20 cellular contexts compared by ENCODE assay signal in the genomic region with DNA sequence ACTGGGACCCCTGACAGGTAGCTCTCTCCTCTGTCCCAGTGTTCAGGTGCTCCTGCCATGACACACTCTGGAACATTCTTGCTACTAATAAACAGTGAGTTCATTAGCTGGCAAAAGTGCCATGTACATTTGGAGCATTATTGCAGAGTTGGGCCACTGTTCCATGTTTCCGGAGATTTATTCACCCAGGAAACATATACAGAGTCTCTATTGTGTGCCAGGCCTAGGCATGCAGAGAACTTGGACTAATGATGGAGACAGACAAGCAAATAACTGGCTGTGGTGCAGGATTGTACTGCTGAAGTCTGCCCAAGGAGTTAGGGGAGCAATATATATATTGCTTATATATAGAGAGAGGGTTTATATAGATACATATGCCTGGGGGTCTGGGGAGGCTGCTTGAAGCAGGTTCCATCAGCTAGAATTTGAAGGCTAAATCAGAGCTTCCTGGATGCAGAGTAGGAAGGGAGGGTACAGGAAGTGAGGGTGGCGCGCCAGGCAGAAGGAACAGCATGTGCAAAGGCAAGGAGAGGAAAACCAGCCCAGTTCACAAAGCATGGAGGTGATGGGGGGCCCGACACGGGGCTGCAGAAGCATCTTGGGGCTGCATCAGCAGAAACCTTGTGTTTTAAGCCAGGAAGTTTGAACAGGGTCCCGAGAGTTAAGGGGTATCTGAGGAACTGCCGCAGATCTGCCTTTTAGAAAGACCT.
"Had no signal": no experiment of that assay in that cellular context is flagged by ENCODE, and none has a peak within 500 bp of the region (broad histone marks: within the 10 kb centered on the region; RNA-seq: fewer than 3 reads in every experiment).

No MANE protein-coding gene starts in this region.

- H3K4me1 Mint-ChIP-seq: naive B cell had no signal

- H3K4me3 ChIP-seq: lung, pancreas, upper lobe of left lung had no signal

- H3K9me3 ChIP-seq: pancreas, upper lobe of left lung had no signal

- H3K27ac Mint-ChIP-seq: activated CD8-positive, alpha-beta T cell treated with anti-CD3 and anti-CD28 coated beads for 36 hours; activated naive CD4-positive, alpha-beta T cell treated with anti-CD3 and anti-CD28 coated beads, Interleukin-2, amount 50 U/mL, for 72 hours; naive B cell; T-helper 17 cell; WTC11 had no signal

- H3K4me3 Mint-ChIP-seq: activated CD8-positive, alpha-beta T cell treated with anti-CD3 and anti-CD28 coated beads for 36 hours; activated T-cell treated with anti-CD3 and anti-CD28 coated beads, Interleukin-2, amount 50 U/mL, for 4 hours; T-helper 17 cell; WTC11 had no signal

- DNase-seq: activated CD4-positive, alpha-beta T cell treated with anti-CD3 and anti-CD28 coated beads for 4 hours; activated CD8-positive, alpha-beta T cell treated with anti-CD3 and anti-CD28 coated beads for 36 hours; activated effector memory CD4-positive, alpha-beta T cell treated with Interleukin-2 at 50 U/mL for 16 hours; activated T-cell treated with anti-CD3 and anti-CD28 coated beads, Interleukin-2, amount 50 U/mL, for 4 hours; caudate nucleus; naive B cell; pancreas; small intestine; stimulated activated CD4-positive, alpha-beta T cell treated with anti-CD3 and anti-CD28 coated beads, Interleukin-4, amount 100 ng/mL, for 24 hours; stimulated activated naive CD4-positive, alpha-beta T cell; T-helper 17 cell had no signal

- FAIRE-seq: colon, endometrium, pancreas, small intestine, TTC549 had no signal

- H3K27me3 ChIP-seq: pancreas, upper lobe of left lung had no signal

- H3K9me3 Mint-ChIP-seq: activated CD8-positive, alpha-beta T cell treated with anti-CD3 and anti-CD28 coated beads for 36 hours; activated T-cell treated with anti-CD3 and anti-CD28 coated beads, Interleukin-2, amount 50 U/mL, for 4 hours had no signal

- H3K36me3 Mint-ChIP-seq: activated naive CD4-positive, alpha-beta T cell treated with anti-CD3 and anti-CD28 coated beads, Interleukin-2, amount 50 U/mL, for 72 hours; naive B cell; WTC11 had no signal

- H3K36me3 ChIP-seq: pancreas, upper lobe of left lung had no signal

- H3K27me3 Mint-ChIP-seq: activated CD8-positive, alpha-beta T cell treated with anti-CD3 and anti-CD28 coated beads for 36 hours; T-helper 17 cell had no signal

- ATAC-seq: activated CD8-positive, alpha-beta T cell treated with anti-CD3 and anti-CD28 coated beads for 36 hours; activated naive CD4-positive, alpha-beta T cell treated with anti-CD3 and anti-CD28 coated beads, Interleukin-2, amount 50 U/mL, for 72 hours; activated T-cell treated with anti-CD3 and anti-CD28 coated beads, Interleukin-2, amount 50 U/mL, for 4 hours; esophagus mucosa; pancreas; SK-N-SH treated with all-trans-retinoic acid at 6 μM for 48 hours; T-helper 17 cell; WTC11 had no signal
